Comparison of ENCODE assay signal across 8 cellular contexts in genomic region chr17:42019509-42020404, GRCh38. TPM values are rescaled to one million over a fixed set of nuclear protein-coding genes. Genes with fewer than 3 reads are reported as not detected.
DNase-seq lines count a peak whose midpoint lies in the region; ATAC-seq and TF ChIP-seq lines count a peak whose summit lies in the region.

Gene NKIRAS2, plus strand, starts transcription at chr17:42020090. Its CDS starts 1,488 bp downstream, at chr17:42021578.

- POLR2A ChIA-PET in HCT116 (lab: Charles Lee): interaction anchor here (0.8 to 1.8 kb wide), 7 partner anchors 9 to 403 kb away, joined by 3 to 8 read pairs (median 3); partner anchors contain the start of gene CAVIN1

- H3K36me3 Mint-ChIP-seq in activated naive CD4-positive, alpha-beta T cell treated with anti-CD3 and anti-CD28 coated beads, Interleukin-2, amount 10 ng/mL, durations not matched to agents 7 days and 5 days: peaks cover 17% of the 10 kb centered on the region

- H3K4me3 ChIP-seq in HCT116 (replicated peaks in 1 of 2; ENCODE audit: low read depth in 1 of 2, low read length in 2 of 2) (peak within 1 kb of the TSS; percentile 96), NB4 (ENCODE audit: low read depth, low read length) (peak within 1 kb of the TSS; percentile 75), SK-N-MC (peak within 1 kb of the TSS; percentile 93)

- RAD21 ChIA-PET in HCT116 (lab: Charles Lee; ENCODE audit: low non-redundant PET in 1 of 2, low total read pairs in 2 of 2, uncharacterized antibody in 2 of 2, unreplicated experiment in 2 of 2): interaction anchor here (1.1 to 1.3 kb wide), 2 partner anchors 53 to 54 kb away, joined by 3 to 5 read pairs; partner anchors contain the start of gene CNP (in 2 of the 2)

- H3K36me3 ChIP-seq in HCT116 (ENCODE audit: control insufficient read depth in 1 of 2, insufficient read depth in 2 of 2, low read length in 2 of 2) (peaks cover 7 to 9% of the 10 kb centered on the region in 2 experiments; a peak in 2 of 4 replicates), SK-N-MC (ENCODE audit: insufficient read depth, low read length) (peaks cover 24% of the 10 kb centered on the region; the same call in 1 of the 2 replicates)

- no TSS peak for BruUV-seq in HCT116 (replicated peaks; lab: Mats Ljungman, UMichigan)

- DNase-seq in Daoy (ENCODE audit: low read depth): peak; percentile 95
- peak; percentile 76 for DNase-seq in HCT116 (ENCODE audit: low read depth, low spot score)
- DNase-seq in NB4 (ENCODE audit: low read depth): peak; percentile 95
- DNase-seq in SK-N-MC (ENCODE audit: low read depth, low spot score): no peak
- DNase-seq in activated naive CD4-positive, alpha-beta T cell treated with anti-CD3 and anti-CD28 coated beads, Interleukin-2, amount 10 ng/mL, durations not matched to agents 7 days and 5 days: peak; percentile 97
- peak; percentile 87 for DNase-seq in globus pallidus (ENCODE audit: low spot score)
- DNase-seq in omental fat pad (ENCODE audit: low spot score): peak; percentile 78

- peak within 1 kb of the TSS; percentile 51 for H3K27ac Mint-ChIP-seq in activated naive CD4-positive, alpha-beta T cell treated with anti-CD3 and anti-CD28 coated beads, Interleukin-2, amount 10 ng/mL, durations not matched to agents 7 days and 5 days

- TF ChIP-seq CTCF in HCT116 (IDR thresholded peaks at IDR 0.05 in 2 of 3, conservative IDR thresholded peaks at IDR 0.05 in 1 of 3; ENCODE audit: borderline replicate concordance in 1 of 3, insufficient read depth in 1 of 3, low read depth in 2 of 3, low read length in 2 of 3) (peak; percentile 57 to 91 (median 84); a peak in 5 of 6 replicates), NB4 (IDR thresholded peaks at IDR 0.05; ENCODE audit: low read depth, low read length) (peak; percentile 88), omental fat pad (IDR thresholded peaks at IDR 0.05) (peak in 2 of 3 donors; percentile 22 to 93)

- peak within 1 kb of the TSS; percentile 58 for H2AFZ ChIP-seq in HCT116 (ENCODE audit: low read depth, low read length, poor library complexity, severe bottlenecking)

- H3K9me3 ChIP-seq in HCT116 (ENCODE audit: control insufficient read depth in 1 of 2, insufficient read depth in 1 of 2, low read depth in 1 of 2, low read length in 2 of 2) (no peaks in the 10 kb centered on the region), SK-N-MC (ENCODE audit: low read depth, low read length) (no peaks in the 10 kb centered on the region)

- CTCF ChIA-PET in HCT116 (lab: Charles Lee): interaction anchor here (0.6 to 4.0 kb wide), 9 partner anchors 9 to 101 kb away, joined by 3 to 16 read pairs (median 4); partner anchors contain the start of genes CNP and KAT2A
- CTCF ChIA-PET in activated naive CD4-positive, alpha-beta T cell treated with anti-CD3 and anti-CD28 coated beads, Interleukin-2, amount 10 ng/mL, durations not matched to agents 7 days and 5 days (lab: Charles Lee): interaction anchor here (0.7 to 14.4 kb wide), 16 partner anchors 10 to 383 kb away, joined by 3 to 222 read pairs (median 4); partner anchors contain the start of genes CNP, DHX58, KAT2A and KCNH4

- H4K20me1 ChIP-seq in HCT116 (ENCODE audit: insufficient read depth): no peaks in the 10 kb centered on the region

- H3K9me3 Mint-ChIP-seq in activated naive CD4-positive, alpha-beta T cell treated with anti-CD3 and anti-CD28 coated beads, Interleukin-2, amount 10 ng/mL, durations not matched to agents 7 days and 5 days: no peaks in the 10 kb centered on the region

- intact Hi-C loops in HCT116 (cut with micrococcal nuclease): loop anchor here (5.0 to 10.0 kb wide), 2 partner anchors 52 to 505 kb away; partner anchors contain the start of gene CNP

- peaks cover 24 to 44% of the 10 kb centered on the region in 2 experiments for H3K4me1 ChIP-seq in HCT116 (ENCODE audit: control insufficient read depth in 1 of 2, insufficient read depth in 2 of 2, low read length in 2 of 2)

- H3K27ac ChIP-seq in HCT116 (ENCODE audit: low read depth, low read length) (peak within 1 kb of the TSS; percentile 73), SK-N-MC (peak within 1 kb of the TSS; percentile 65), temporal lobe (ENCODE audit: low read depth, low read length) (peak within 1 kb of the TSS; percentile 36)

- H3K79me2 ChIP-seq in HCT116 (ENCODE audit: insufficient read depth, low read length): peaks cover 43% of the 10 kb centered on the region

- H3K27me3 ChIP-seq in HCT116 (ENCODE audit: insufficient read depth, low read length): no peaks in the 10 kb centered on the region

- ATAC-seq in HCT116: peak; percentile 77
- ATAC-seq in omental fat pad (ENCODE audit: low FRiP score): peak; percentile 81

- peak within 1 kb of the TSS; percentile 88 for H3K4me3 Mint-ChIP-seq in activated naive CD4-positive, alpha-beta T cell treated with anti-CD3 and anti-CD28 coated beads, Interleukin-2, amount 10 ng/mL, durations not matched to agents 7 days and 5 days

- peak within 1 kb of the TSS; percentile 82 for H3K4me2 ChIP-seq in HCT116 (ENCODE audit: low read length)

- TF ChIP-seq RAD21 in HCT116 (IDR thresholded peaks at IDR 0.05; ENCODE audit: low read depth): no peak

- H3K4me1 Mint-ChIP-seq in activated naive CD4-positive, alpha-beta T cell treated with anti-CD3 and anti-CD28 coated beads, Interleukin-2, amount 10 ng/mL, durations not matched to agents 7 days and 5 days: peaks cover 58% of the 10 kb centered on the region

- peak within 1 kb of the TSS; percentile 95 for H3K9ac ChIP-seq in HCT116 (ENCODE audit: low read length)
- H3K9ac ChIP-seq in SK-N-MC (ENCODE audit: insufficient read length): peak within 1 kb of the TSS; percentile 98

- TF ChIP-seq POLR2A in HCT116 (IDR thresholded peaks at IDR 0.05; ENCODE audit: borderline replicate concordance, extremely low read depth, insufficient read depth, insufficient read length) (peak; percentile 69), NB4 (IDR thresholded peaks at IDR 0.05; ENCODE audit: extremely low read depth, insufficient read length) (peak; percentile 49)

- H3K27me3 Mint-ChIP-seq in activated naive CD4-positive, alpha-beta T cell treated with anti-CD3 and anti-CD28 coated beads, Interleukin-2, amount 10 ng/mL, durations not matched to agents 7 days and 5 days: no peaks in the 10 kb centered on the region

- no peaks in the 10 kb centered on the region for H3K9me2 ChIP-seq in HCT116 (ENCODE audit: insufficient read depth)

TF ChIP-seq in HCT116, 20 proteins besides CTCF, POLR2A, EP300 and RAD21 (continues in another document):
- no peak for TF ChIP-seq ZNF274 (IDR thresholded peaks at IDR 0.05; ENCODE audit: low read depth, low read length)
- no peak for TF ChIP-seq ATF3 (IDR thresholded peaks at IDR 0.05)
- TF ChIP-seq TCF7L2 (IDR thresholded peaks at IDR 0.05; ENCODE audit: borderline replicate concordance, extremely low read depth, insufficient read depth, insufficient read length): peak; percentile 19
- peak; percentile 24; the same call in 1 of the 2 replicates for TF ChIP-seq ZFX (IDR thresholded peaks at IDR 0.05)
- no peak; the same call in 1 of the 2 replicates for TF ChIP-seq SRF (IDR thresholded peaks at IDR 0.05; ENCODE audit: low read depth)
- 0 out of 2 replicates have a peak, but pooled peaks have one; percentile 72 for TF ChIP-seq CBX3 (IDR thresholded peaks at IDR 0.05; ENCODE audit: low read depth)
- TF ChIP-seq POLR2AphosphoS5 (IDR thresholded peaks at IDR 0.05; ENCODE audit: low read depth, low read length): peak; percentile 84
- peak; percentile 87 for TF ChIP-seq YY1 (IDR thresholded peaks at IDR 0.05; ENCODE audit: extremely low read depth, insufficient replicate concordance, low read depth, low read length)
- peak; percentile 66 for TF ChIP-seq ZBTB33 (IDR thresholded peaks at IDR 0.05; ENCODE audit: extremely low read depth, insufficient replicate concordance, low read length)
- peak; percentile 21; the same call in 1 of the 2 replicates for TF ChIP-seq SIN3A (IDR thresholded peaks at IDR 0.05; ENCODE audit: low read depth)
- no peak for TF ChIP-seq JUND (IDR thresholded peaks at IDR 0.05)

RNA-seq across cellular contexts. Expression of gene NKIRAS2, which starts in this region (rescaled TPM):
- 40.7 and 42.1 TPM in 2 replicates for total RNA-seq in Daoy (2014; rRNA removed; shearing (Covaris generic))
- total RNA-seq in HCT116 (2021; ENCODE audit: unreplicated experiment): 26.4 TPM
- polyA plus RNA-seq in HCT116 (2012): 29.2 and 32.0 TPM in 2 replicates
- 10 to 100 TPM; 27.8 to 39.3 (median 30.4) TPM for total RNA-seq in omental fat pad
- 31.7 TPM for total RNA-seq in temporal lobe
